ENCODE assay signal across 2 cellular contexts in genomic region chr17:7419833-7420610, GRCh38.
A peak's percentile ranks its signal among the peaks of the same experiment; 100 is the strongest.
TF ChIP-seq lines count a peak whose summit lies in the region.

A gene with protein sequence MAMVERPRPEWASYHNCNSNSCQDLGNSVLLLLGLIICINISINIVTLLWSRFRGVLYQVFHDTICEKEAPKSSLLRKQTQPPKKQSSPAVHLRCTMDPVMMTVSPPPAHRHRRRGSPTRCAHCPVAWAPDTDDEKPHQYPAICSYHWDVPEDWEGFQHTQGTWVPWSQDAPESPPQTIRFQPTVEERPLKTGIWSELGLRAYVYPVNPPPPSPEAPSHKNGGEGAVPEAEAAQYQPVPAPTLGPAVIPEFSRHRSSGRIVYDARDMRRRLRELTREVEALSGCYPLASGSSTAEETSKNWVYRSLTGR (plus strand): TSS chr17:7420324. CDS start chr17:7420385, 61 bp downstream.

TF ChIP-seq in H1, 55 proteins besides CTCF, POLR2A, EP300 and RAD21:
- TF ChIP-seq SP2 (IDR thresholded peaks at IDR 0.05; ENCODE audit: low read length), result no peak
- TF ChIP-seq GTF2F1 (IDR thresholded peaks at IDR 0.05; ENCODE audit: borderline replicate concordance, low read depth, low read length), result no peak
- TF ChIP-seq CEBPB (IDR thresholded peaks at IDR 0.05; ENCODE audit: low read depth, low read length), result no peak
- TF ChIP-seq CBX5 (IDR thresholded peaks at IDR 0.05; ENCODE audit: low read depth, low read length), result no peak
- no peak for TF ChIP-seq KDM5A (IDR thresholded peaks at IDR 0.05; ENCODE audit: low read length)
- TF ChIP-seq PHF8 (conservative IDR thresholded peaks at IDR 0.05; ENCODE audit: low read depth, low read length), result no peak
- TF ChIP-seq EGR1 (IDR thresholded peaks at IDR 0.05; ENCODE audit: borderline replicate concordance, low read depth, low read length), result no peak
- TF ChIP-seq MAFK (IDR thresholded peaks at IDR 0.05; ENCODE audit: low read depth, low read length), result no peak
- TF ChIP-seq BCL11A (IDR thresholded peaks at IDR 0.05; ENCODE audit: low read depth in 2 of 2, low read length in 2 of 2), result no peak
- no peak for TF ChIP-seq CHD7 (IDR thresholded peaks at IDR 0.05; ENCODE audit: insufficient replicate concordance, low read length)

TF ChIP-seq in neural cell, 6 proteins besides CTCF, POLR2A, EP300 and RAD21:
- TF ChIP-seq TAF1 (IDR thresholded peaks at IDR 0.05; ENCODE audit: low read depth) (no peak), POLR2AphosphoS5 (IDR thresholded peaks at IDR 0.05) (peak; percentile 4)
